9 cellular contexts compared by ENCODE assay signal in the genomic region with DNA sequence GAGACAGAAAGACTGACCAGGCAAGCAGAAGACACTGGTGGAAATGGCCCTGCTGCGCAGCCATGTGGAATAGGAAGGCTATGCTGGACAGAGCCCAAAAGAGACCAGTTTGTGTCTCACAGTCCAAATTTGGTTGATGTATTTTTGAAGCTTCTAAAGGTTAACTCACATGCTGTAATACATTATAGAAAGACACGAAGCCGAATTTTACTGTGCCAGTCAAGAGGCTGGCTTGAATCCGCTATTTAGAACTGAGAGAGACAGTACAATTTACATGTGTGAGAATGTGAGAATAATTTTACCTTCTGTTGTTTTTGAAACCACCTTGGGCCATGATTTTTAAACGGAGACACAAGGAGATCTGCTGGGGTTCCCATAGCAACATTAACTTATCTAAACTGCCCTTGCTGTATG.
DNase-seq lines count a peak whose midpoint lies in the region; ATAC-seq and TF ChIP-seq lines count a peak whose summit lies in the region.
"Had no signal": no experiment of that assay in that cellular context is flagged by ENCODE, and none has a peak within 500 bp of the region (broad histone marks: within the 10 kb centered on the region; RNA-seq: fewer than 3 reads in every experiment).

No MANE protein-coding gene starts in this region.

- no peaks in the 10 kb centered on the region for H3K79me2 ChIP-seq in SU-DHL-6 (ENCODE audit: insufficient read depth, low read length)

- H3K4me3 ChIP-seq in GM12864 (ENCODE audit: low read depth, low read length) (peak overlapping the region; percentile 14; the same call in 1 of the 2 replicates), SU-DHL-6 (ENCODE audit: insufficient read depth, low read length, poor library complexity, severe bottlenecking) (no peak overlapping the region), esophagus squamous epithelium (no peak overlapping the region)

- 75 to 87% methylated on average over 5 of the region's 5 CpGs for WGBS in esophagus squamous epithelium, 2 donors

- no peak for TF ChIP-seq POLR2A in esophagus squamous epithelium (IDR thresholded peaks at IDR 0.05)

- DNase-seq in GM12864 (ENCODE audit: low read depth) (peak; percentile 77), kidney tubule cell (ENCODE audit: low spot score) (no peak), esophagus squamous epithelium (lab: John Stamatoyannopoulos, UW) (no peak), DMS153 treated with DMSO at 0.1 percent for 48 hours (lab: John Stamatoyannopoulos, UW; ENCODE audit: unreplicated experiment) (no peak), NCI-H1105 treated with DMSO at 0.1 percent for 48 hours (lab: John Stamatoyannopoulos, UW) (no peak)
- DNase-seq: effector CD4-positive, alpha-beta T cell had no signal

- ATAC-seq in GM19025 (IDR thresholded peaks at IDR 0.05; ENCODE audit: low read depth, unreplicated experiment) (peak; percentile 29), HG02943 (IDR thresholded peaks at IDR 0.05; ENCODE audit: low read depth, unreplicated experiment) (peak; percentile 39)

- H3K9ac ChIP-seq in SU-DHL-6 (ENCODE audit: low read length): peak overlapping the region; percentile 55

- no peak for TF ChIP-seq CTCF in GM12864 (IDR thresholded peaks at IDR 0.05; ENCODE audit: low read depth, low read length, missing control alignments)
- no peak for TF ChIP-seq CTCF in SU-DHL-6 (IDR thresholded peaks at IDR 0.05; ENCODE audit: insufficient read depth, low read length, poor library complexity, severe bottlenecking)
- TF ChIP-seq CTCF in esophagus squamous epithelium (IDR thresholded peaks at IDR 0.05): no peak

- H3K36me3 ChIP-seq in SU-DHL-6 (ENCODE audit: low read length) (no peaks in the 10 kb centered on the region), esophagus squamous epithelium (peaks cover 0 to 47% (median 3%) of the 10 kb centered on the region in 3 donors)

- H3K9me2 ChIP-seq in SU-DHL-6 (replicated peaks; ENCODE audit: insufficient read depth, low read length): no peaks in the 10 kb centered on the region

- intact Hi-C loops in esophagus squamous epithelium (cut with DNase I): no loop called here

- peaks cover 78% of the 10 kb centered on the region for H3F3A ChIP-seq in SU-DHL-6 (ENCODE audit: insufficient read depth)

- H3K4me2 ChIP-seq in SU-DHL-6 (ENCODE audit: low read depth, low read length, poor library complexity, severe bottlenecking): peak overlapping the region; percentile 76

- H3K27me3 ChIP-seq in SU-DHL-6 (ENCODE audit: low read length) (no peaks in the 10 kb centered on the region), esophagus squamous epithelium (no peaks in the 10 kb centered on the region)

- no peak overlapping the region for H2AFZ ChIP-seq in SU-DHL-6 (ENCODE audit: low read depth, low read length, severe bottlenecking)

- no peaks in the 10 kb centered on the region for H4K20me1 ChIP-seq in SU-DHL-6 (ENCODE audit: low read depth, low read length)

- H3K9me3 ChIP-seq in SU-DHL-6 (ENCODE audit: insufficient read depth, low read length) (no peaks in the 10 kb centered on the region), esophagus squamous epithelium (no peaks in the 10 kb centered on the region)

- peaks cover 0 to 25% (median 6%) of the 10 kb centered on the region in 3 donors for H3K4me1 ChIP-seq in esophagus squamous epithelium

- H3K27ac ChIP-seq in SU-DHL-6 (ENCODE audit: low read depth, low read length): peak overlapping the region; percentile 97
- no peak overlapping the region for H3K27ac ChIP-seq in esophagus squamous epithelium
